Comparison of ENCODE assay signal across 8 cellular contexts in genomic region chr9:128863647-128864046, GRCh38. TPM values are rescaled to one million over a fixed set of nuclear protein-coding genes. Genes with fewer than 3 reads are reported as not detected.
DNase-seq lines count a peak whose midpoint lies in the region; ATAC-seq and TF ChIP-seq lines count a peak whose summit lies in the region.

No MANE protein-coding gene starts in this region.

- no peaks in the 10 kb centered on the region for H3K4me1 Mint-ChIP-seq in central memory CD8-positive, alpha-beta T cell

- peak overlapping the region in 2 of 3 donors; percentile 65 to 68 for H3K27ac ChIP-seq in right lobe of liver

- H3K4me3 ChIP-seq in right lobe of liver = no peak overlapping the region

- H3K9me3 ChIP-seq in right lobe of liver = no peaks in the 10 kb centered on the region

- H3K27me3 Mint-ChIP-seq in central memory CD8-positive, alpha-beta T cell = no peaks in the 10 kb centered on the region

- DNase-seq in AML-193 (lab: John Stamatoyannopoulos, UW) (peak; percentile 49 to 55), NCI-H1105 (lab: John Stamatoyannopoulos, UW) (peak; percentile 36), right lobe of liver (peak; percentile 80 to 87 (median 82))
- peak; percentile 80 for DNase-seq in activated CD4-positive, alpha-beta T cell treated with anti-CD3 and anti-CD28 coated beads for 1 hour
- DNase-seq in central memory CD8-positive, alpha-beta T cell (ENCODE audit: low spot score in 2 of 2) = peak; percentile 72 to 89
- peak; percentile 63 for DNase-seq in stimulated activated CD8-positive, alpha-beta memory T cell treated with anti-CD3 and anti-CD28 coated beads, Interleukin-12 subunit alpha, Interleukin-12 subunit beta, amount 100 ng/mL, for 4 hours (ENCODE audit: low read depth)

- H3K4me1 ChIP-seq in right lobe of liver = peaks cover 0 to 33% (median 10%) of the 10 kb centered on the region in 4 donors

- H3K27ac Mint-ChIP-seq in central memory CD8-positive, alpha-beta T cell (ENCODE audit: low read depth) = no peak overlapping the region

- no peaks in the 10 kb centered on the region for H3K27me3 ChIP-seq in right lobe of liver

- 46% methylated on average over 2 of the region's 10 CpGs for WGBS in right lobe of liver (ENCODE audit: insufficient coverage, low coverage, low lambda C conversion rate, missing lambda C conversion rate)

- H3K36me3 Mint-ChIP-seq in central memory CD8-positive, alpha-beta T cell (ENCODE audit: insufficient read depth) = peaks cover 12% of the 10 kb centered on the region

- H3K9me3 Mint-ChIP-seq in central memory CD8-positive, alpha-beta T cell = no peaks in the 10 kb centered on the region

- ATAC-seq in GM18907 (IDR thresholded peaks at IDR 0.05; ENCODE audit: unreplicated experiment) (peak; percentile 56), right lobe of liver (peak; percentile 91 to 94 (median 92)), HG02981 (IDR thresholded peaks at IDR 0.05; ENCODE audit: unreplicated experiment) (no peak)
- ATAC-seq in central memory CD8-positive, alpha-beta T cell (replicated peaks; ENCODE audit: extremely low read depth, poor library complexity, severe bottlenecking) = peak; percentile 87

- H3K4me3 Mint-ChIP-seq in central memory CD8-positive, alpha-beta T cell = no peak overlapping the region

- intact Hi-C loops in right lobe of liver (cut with DNase I) = no loop called here

- TF ChIP-seq CTCF in right lobe of liver (IDR thresholded peaks at IDR 0.05) = peak; percentile 96 to 99 (median 98)

- TF ChIP-seq POLR2A in right lobe of liver (IDR thresholded peaks at IDR 0.05) = peak; percentile 23

- H3K36me3 ChIP-seq in right lobe of liver = no peaks in the 10 kb centered on the region

RNA-seq across cellular contexts. Expression of gene KYAT1, which starts 18.1 kb away (rescaled TPM):
- 10 to 100 TPM in 4 of 6 experiments, 1 to 10 TPM in 2; 7.2 to 12.7 (median 10.4) TPM for total RNA-seq in right lobe of liver

RNA-seq across cellular contexts. Expression of gene LRRC8A, which starts 18.3 kb away (rescaled TPM):
- 10 to 100 TPM in 5 of 6 experiments, 1 to 10 TPM in 1; 8.6 to 46.1 (median 22.1) TPM for total RNA-seq in right lobe of liver

RNA-seq across cellular contexts. Expression of gene SPOUT1, which starts 34.1 kb away (rescaled TPM):
- total RNA-seq in right lobe of liver = 10 to 100 TPM; 14.5 to 37.8 (median 24.5) TPM

RNA-seq across cellular contexts. Expression of gene ENDOG, which starts 45.3 kb away (rescaled TPM):
- total RNA-seq in right lobe of liver = 10 to 100 TPM; 22.4 to 50.1 (median 41.0) TPM

RNA-seq across cellular contexts. Expression of gene PHYHD1, which starts 57.1 kb away (rescaled TPM):
- total RNA-seq in right lobe of liver = 10 to 100 TPM; 14.0 to 69.7 (median 38.2) TPM
